In genomic region chr1:224995602-224996001, GRCh38 we compare ENCODE assay signal across 10 cellular contexts.
"Had no signal": no experiment of that assay in that cellular context is flagged by ENCODE, and none has a peak within 500 bp of the region (broad histone marks: within the 10 kb centered on the region; RNA-seq: fewer than 3 reads in every experiment).

No MANE protein-coding gene starts in this region.

- H3K27ac ChIP-seq: HL-60, KMS-11 had no signal

- H3K4me1 Mint-ChIP-seq: GM23338, H9 had no signal

- DNase-seq: H9, HCEC 1CT, IMR-90, Karpas-422, KBM-7 had no signal

- H3K4me2 ChIP-seq: GM23338, KMS-11 had no signal

- FAIRE-seq: H1, H54 had no signal

- H2AFZ ChIP-seq: GM23338 had no signal

- H3K4me3 Mint-ChIP-seq: GM23338, H9 had no signal

- ATAC-seq: GM23338 had no signal

- H3K4me3 ChIP-seq: GM23338 had no signal

- H3K9ac ChIP-seq: KMS-11 had no signal

- H3K27ac Mint-ChIP-seq: GM23338, H9 had no signal
